In genomic region chr19:55777528-55777927, GRCh38 we compare ENCODE assay signal across 13 cellular contexts. TPM values are rescaled to one million over a fixed set of nuclear protein-coding genes. Genes with fewer than 3 reads are reported as not detected.
DNase-seq lines count a peak whose midpoint lies in the region; ATAC-seq, FAIRE-seq and TF ChIP-seq lines count a peak whose summit lies in the region.
"Had no signal": no experiment of that assay in that cellular context is flagged by ENCODE, and none has a peak within 500 bp of the region (broad histone marks: within the 10 kb centered on the region; RNA-seq: fewer than 3 reads in every experiment).

No MANE protein-coding gene starts in this region.

- H3K27ac ChIP-seq in uterus (no peak overlapping the region), kidney (ENCODE audit: low read depth in 2 of 2, low read length in 2 of 2) (no peak overlapping the region)

- H3K27me3 ChIP-seq in uterus: no peaks in the 10 kb centered on the region

- H3K36me3 ChIP-seq in uterus (no peaks in the 10 kb centered on the region), kidney (ENCODE audit: control insufficient read depth in 1 of 2, insufficient read depth in 2 of 2, low read length in 2 of 2) (no peaks in the 10 kb centered on the region)

- H3K4me3 ChIP-seq in uterus (no peak overlapping the region), kidney (ENCODE audit: low read length in 2 of 2) (no peak overlapping the region)

- no peak overlapping the region for H3K4me3 Mint-ChIP-seq in activated naive CD4-positive, alpha-beta T cell treated with anti-CD3 and anti-CD28 coated beads for 36 hours
- H3K4me3 Mint-ChIP-seq: activated naive CD8-positive, alpha-beta T cell; mesothelial cell of epicardium; T-helper 1 cell treated with Interleukin-12 subunit alpha and Interleukin-12 subunit beta and Interleukin-4 antibody, amounts not matched to agents 30 μg/mL and 1 μg/mL, for 36 hours had no signal

- DNase-seq in activated naive CD4-positive, alpha-beta T cell treated with anti-CD3 and anti-CD28 coated beads for 36 hours: peak; percentile 9
- no peak for DNase-seq in activated naive CD4-positive, alpha-beta T cell (lab: John Stamatoyannopoulos, UW)
- peak; percentile 35 for DNase-seq in HT-29 (ENCODE audit: low spot score)
- DNase-seq in RPMI7951 (ENCODE audit: low read depth): peak; percentile 5
- DNase-seq in stimulated activated CD8-positive, alpha-beta memory T cell treated with anti-CD3 and anti-CD28 coated beads, Interleukin-4, amount 100 ng/mL, for 48 hours: peak; percentile 43
- no peak for DNase-seq in uterus
- no peak for DNase-seq in kidney
- DNase-seq: AML-193, NCI-H1436 treated with DMSO at 0.1 percent for 48 hours had no signal

- no peaks in the 10 kb centered on the region for H3K4me1 ChIP-seq in uterus
- H3K4me1 ChIP-seq in kidney (ENCODE audit: control insufficient read depth in 1 of 2, insufficient read depth in 1 of 2, low read depth in 1 of 2, low read length in 2 of 2): no peaks in the 10 kb centered on the region

- no peak for FAIRE-seq in kidney (lab: Jason Lieb, UNC)

- H3K9me3 ChIP-seq in uterus: no peaks in the 10 kb centered on the region
- H3K9me3 ChIP-seq in kidney (ENCODE audit: control insufficient read depth in 1 of 2, low read length in 2 of 2): no peaks in the 10 kb centered on the region

- H3K36me3 Mint-ChIP-seq in activated naive CD4-positive, alpha-beta T cell treated with anti-CD3 and anti-CD28 coated beads for 36 hours (ENCODE audit: low read depth): no peaks in the 10 kb centered on the region
- H3K36me3 Mint-ChIP-seq: activated naive CD8-positive, alpha-beta T cell; mesothelial cell of epicardium had no signal

- CTCF ChIA-PET in activated naive CD4-positive, alpha-beta T cell treated with anti-CD3 and anti-CD28 coated beads for 36 hours (lab: Charles Lee): no interaction called here

- TF ChIP-seq POLR2A in uterus (IDR thresholded peaks at IDR 0.05): no peak

- TF ChIP-seq CTCF in uterus (IDR thresholded peaks at IDR 0.05) (no peak), kidney (IDR thresholded peaks at IDR 0.05; ENCODE audit: borderline replicate concordance, extremely low read depth, insufficient read depth) (no peak)

- intact Hi-C loops in activated naive CD4-positive, alpha-beta T cell treated with anti-CD3 and anti-CD28 coated beads for 36 hours (cut with micrococcal nuclease): no loop called here
- intact Hi-C loops in uterus (cut with DNase I; ENCODE audit: low total_unique reads): no loop called here
- intact Hi-C loops in kidney (cut with DNase I): no loop called here

- ATAC-seq in HG03571 (IDR thresholded peaks at IDR 0.05; ENCODE audit: unreplicated experiment): no peak

- H3K4me1 Mint-ChIP-seq in activated naive CD4-positive, alpha-beta T cell treated with anti-CD3 and anti-CD28 coated beads for 36 hours (ENCODE audit: low read depth): no peaks in the 10 kb centered on the region
- H3K4me1 Mint-ChIP-seq: mesothelial cell of epicardium had no signal

- H3K9me3 Mint-ChIP-seq in activated naive CD4-positive, alpha-beta T cell treated with anti-CD3 and anti-CD28 coated beads for 36 hours: no peaks in the 10 kb centered on the region

- no peak overlapping the region for H3K27ac Mint-ChIP-seq in activated naive CD4-positive, alpha-beta T cell treated with anti-CD3 and anti-CD28 coated beads for 36 hours
- H3K27ac Mint-ChIP-seq: activated naive CD8-positive, alpha-beta T cell; mesothelial cell of epicardium; T-helper 1 cell treated with Interleukin-12 subunit alpha and Interleukin-12 subunit beta and Interleukin-4 antibody, amounts not matched to agents 30 μg/mL and 1 μg/mL, for 36 hours had no signal

- H3K27me3 Mint-ChIP-seq in activated naive CD4-positive, alpha-beta T cell treated with anti-CD3 and anti-CD28 coated beads for 36 hours (ENCODE audit: low read depth): peaks cover 18% of the 10 kb centered on the region

- H3K9ac ChIP-seq in kidney (ENCODE audit: low read length in 2 of 2): no peak overlapping the region

RNA-seq across cellular contexts. Expression of gene RFPL4AL1, which starts 8.6 kb away (rescaled TPM):
- not detected for total RNA-seq in activated naive CD4-positive, alpha-beta T cell treated with anti-CD3 and anti-CD28 coated beads for 36 hours
- not detected in 2 replicates for total RNA-seq in HT-29 (2014; rRNA removed; shearing (Covaris generic))
- total RNA-seq in RPMI7951 (2014; rRNA removed; shearing (Covaris generic)): 0.20 TPM in 1 of 2 replicates, not detected in the other
- total RNA-seq in uterus (not detected), kidney (not detected)
- not detected for polyA plus RNA-seq in kidney (ENCODE audit: insufficient read depth, low read depth, low replicate concordance)
- total RNA-seq: mesothelial cell of epicardium had no signal

RNA-seq across cellular contexts. Expression of gene RFPL4A, which starts 18.6 kb away (rescaled TPM):
- not detected for total RNA-seq in activated naive CD4-positive, alpha-beta T cell treated with anti-CD3 and anti-CD28 coated beads for 36 hours
- total RNA-seq in HT-29 (2014; rRNA removed; shearing (Covaris generic)): not detected in 2 replicates
- 0.24 TPM in 1 of 2 replicates, not detected in the other for total RNA-seq in RPMI7951 (2014; rRNA removed; shearing (Covaris generic))
- total RNA-seq in uterus: not detected
- 0.41 TPM for total RNA-seq in kidney
- polyA plus RNA-seq in kidney (ENCODE audit: insufficient read depth, low read depth, low replicate concordance): not detected
- total RNA-seq: mesothelial cell of epicardium had no signal

RNA-seq across cellular contexts. Expression of gene NLRP9, which starts 39.3 kb away (rescaled TPM):
- not detected for total RNA-seq in activated naive CD4-positive, alpha-beta T cell treated with anti-CD3 and anti-CD28 coated beads for 36 hours
- total RNA-seq in HT-29 (2014; rRNA removed; shearing (Covaris generic)): not detected in 2 replicates
- total RNA-seq in RPMI7951 (2014; rRNA removed; shearing (Covaris generic)): not detected in 2 replicates
- total RNA-seq in uterus (under 1 TPM in 1 of 4 donors, not detected in 3; 0.28 TPM), kidney (0.09 TPM)
- not detected for polyA plus RNA-seq in kidney (ENCODE audit: insufficient read depth, low read depth, low replicate concordance)
- total RNA-seq: mesothelial cell of epicardium had no signal

RNA-seq across cellular contexts. Expression of gene NLRP11, which starts 54.3 kb away (rescaled TPM):
- total RNA-seq in activated naive CD4-positive, alpha-beta T cell treated with anti-CD3 and anti-CD28 coated beads for 36 hours: under 1 TPM in 1 of 2 experiments, not detected in 1; 0.10 TPM
- 0.08 TPM in 1 of 2 replicates, not detected in the other for total RNA-seq in HT-29 (2014; rRNA removed; shearing (Covaris generic))
- 1.3 and 1.7 TPM in 2 replicates for total RNA-seq in RPMI7951 (2014; rRNA removed; shearing (Covaris generic))
- under 1 TPM in 1 of 4 donors, not detected in 3; 0.28 TPM for total RNA-seq in uterus
- 0.35 TPM for total RNA-seq in kidney
- polyA plus RNA-seq in kidney (ENCODE audit: insufficient read depth, low read depth, low replicate concordance): not detected
- total RNA-seq: mesothelial cell of epicardium had no signal

RNA-seq across cellular contexts. Expression of gene NLRP4, which starts 58.8 kb away (rescaled TPM):
- not detected for total RNA-seq in activated naive CD4-positive, alpha-beta T cell treated with anti-CD3 and anti-CD28 coated beads for 36 hours
- total RNA-seq in HT-29 (2014; rRNA removed; shearing (Covaris generic)): not detected in 2 replicates
- total RNA-seq in RPMI7951 (2014; rRNA removed; shearing (Covaris generic)): not detected in 2 replicates
- total RNA-seq in uterus: 1 to 10 TPM in 1 of 4 donors, not detected in 3; 1.5 TPM
- 0.06 TPM for total RNA-seq in kidney
- not detected for polyA plus RNA-seq in kidney (ENCODE audit: insufficient read depth, low read depth, low replicate concordance)
- total RNA-seq: mesothelial cell of epicardium had no signal

Comparison
In these comparisons a context has a peak if more than half of its experiments do, and no peak if none do; other contexts are left out.
1. DNase-seq: peak in activated naive CD4-positive, alpha-beta T cell treated with anti-CD3 and anti-CD28 coated beads for 36 hours (single experiment), HT-29 (single experiment), RPMI7951 (single experiment) and stimulated activated CD8-positive, alpha-beta memory T cell treated with anti-CD3 and anti-CD28 coated beads, Interleukin-4, amount 100 ng/mL, for 48 hours (single experiment); none in activated naive CD4-positive, alpha-beta T cell (0 of 4), uterus (0 of 2) and kidney (single experiment).